18 cellular contexts compared by ENCODE assay signal in genomic region chr3:178568152-178568753, GRCh38. TPM values are rescaled to one million over a fixed set of nuclear protein-coding genes. Genes with fewer than 3 reads are reported as not detected.
"Had no signal": no experiment of that assay in that cellular context is flagged by ENCODE, and none has a peak within 500 bp of the region (broad histone marks: within the 10 kb centered on the region; RNA-seq: fewer than 3 reads in every experiment).

No MANE protein-coding gene starts in this region.

- H3K4me3 Mint-ChIP-seq: activated CD4-positive, alpha-beta memory T cell treated with anti-CD3 and anti-CD28 coated beads, Interleukin-2, amount 10 ng/mL, durations not matched to agents 7 days and 5 days; activated naive CD8-positive, alpha-beta T cell treated with anti-CD3 and anti-CD28 coated beads for 36 hours; naive thymus-derived CD4-positive, alpha-beta T cell; stimulated activated naive B cell treated with anti-CD40 and anti-IgM and Interleukin-4, amounts not matched to agents 10 μg/mL and 1 μg/mL and 100 μg/mL, for 72 hours had no signal

- H3K27ac ChIP-seq: esophagus squamous epithelium, gastrocnemius medialis, spleen, transverse colon, VCaP had no signal

- H3K9me3 ChIP-seq: esophagus squamous epithelium, gastrocnemius medialis, spleen, transverse colon had no signal

- H3K4me1 Mint-ChIP-seq: activated CD4-positive, alpha-beta memory T cell treated with anti-CD3 and anti-CD28 coated beads, Interleukin-2, amount 10 ng/mL, durations not matched to agents 7 days and 5 days; activated naive CD8-positive, alpha-beta T cell treated with anti-CD3 and anti-CD28 coated beads for 36 hours; naive thymus-derived CD4-positive, alpha-beta T cell; stimulated activated naive B cell treated with anti-CD40 and anti-IgM and Interleukin-4, amounts not matched to agents 10 μg/mL and 1 μg/mL and 100 μg/mL, for 72 hours had no signal

- H3K27me3 Mint-ChIP-seq: activated CD4-positive, alpha-beta memory T cell treated with anti-CD3 and anti-CD28 coated beads, Interleukin-2, amount 10 ng/mL, durations not matched to agents 7 days and 5 days; stimulated activated naive B cell treated with anti-CD40 and anti-IgM and Interleukin-4, amounts not matched to agents 10 μg/mL and 1 μg/mL and 100 μg/mL, for 72 hours had no signal

- H3K9me3 Mint-ChIP-seq: activated CD4-positive, alpha-beta memory T cell treated with anti-CD3 and anti-CD28 coated beads, Interleukin-2, amount 10 ng/mL, durations not matched to agents 7 days and 5 days; activated naive CD8-positive, alpha-beta T cell treated with anti-CD3 and anti-CD28 coated beads for 36 hours; stimulated activated naive B cell treated with anti-CD40 and anti-IgM and Interleukin-4, amounts not matched to agents 10 μg/mL and 1 μg/mL and 100 μg/mL, for 72 hours had no signal

- H3K4me3 ChIP-seq: esophagus squamous epithelium, gastrocnemius medialis, lung, spleen, transverse colon had no signal

- H3K27ac Mint-ChIP-seq: activated CD4-positive, alpha-beta memory T cell treated with anti-CD3 and anti-CD28 coated beads, Interleukin-2, amount 10 ng/mL, durations not matched to agents 7 days and 5 days; activated naive CD8-positive, alpha-beta T cell treated with anti-CD3 and anti-CD28 coated beads for 36 hours; naive thymus-derived CD4-positive, alpha-beta T cell; stimulated activated naive B cell treated with anti-CD40 and anti-IgM and Interleukin-4, amounts not matched to agents 10 μg/mL and 1 μg/mL and 100 μg/mL, for 72 hours had no signal

- H3K4me1 ChIP-seq: esophagus squamous epithelium, spleen, transverse colon had no signal

- ATAC-seq: gastrocnemius medialis; naive thymus-derived CD4-positive, alpha-beta T cell; stimulated activated naive B cell treated with anti-CD40 and anti-IgM and Interleukin-4, amounts not matched to agents 10 μg/mL and 1 μg/mL and 100 μg/mL, for 72 hours had no signal

- H3K36me3 Mint-ChIP-seq: activated naive CD8-positive, alpha-beta T cell treated with anti-CD3 and anti-CD28 coated beads for 36 hours; naive thymus-derived CD4-positive, alpha-beta T cell; stimulated activated naive B cell treated with anti-CD40 and anti-IgM and Interleukin-4, amounts not matched to agents 10 μg/mL and 1 μg/mL and 100 μg/mL, for 72 hours had no signal

- H3K36me3 ChIP-seq: esophagus squamous epithelium, gastrocnemius medialis, spleen, transverse colon had no signal

- DNase-seq: activated CD4-positive, alpha-beta memory T cell treated with anti-CD3 and anti-CD28 coated beads, Interleukin-2, amount 10 ng/mL, durations not matched to agents 7 days and 5 days; activated gamma-delta T cell; activated naive CD8-positive, alpha-beta T cell treated with anti-CD3 and anti-CD28 coated beads for 36 hours; activated T-cell treated with anti-CD3 and anti-CD28 coated beads, Interleukin-2, amount 50 U/mL, for 48 hours; anterior cingulate cortex; esophagus squamous epithelium; gastrocnemius medialis; naive thymus-derived CD4-positive, alpha-beta T cell; posterior cingulate gyrus; spleen; stimulated activated CD4-positive, alpha-beta T cell treated with anti-CD3 and anti-CD28 coated beads, Interleukin-1b, Interleukin-23, amount 100 ng/mL, for 48 hours; stimulated activated naive B cell treated with anti-CD40 and anti-IgM and Interleukin-4, amounts not matched to agents 10 μg/mL and 1 μg/mL and 100 μg/mL, for 72 hours; SW 1271; transverse colon had no signal

- H3K27me3 ChIP-seq: esophagus squamous epithelium, gastrocnemius medialis, spleen, transverse colon had no signal

RNA-seq across cellular contexts. Expression of gene KCNMB2, which starts 32.0 kb away (rescaled TPM):
- total RNA-seq: activated CD4-positive, alpha-beta memory T cell treated with anti-CD3 and anti-CD28 coated beads, Interleukin-2, amount 10 ng/mL, durations not matched to agents 7 days and 5 days; activated naive CD8-positive, alpha-beta T cell treated with anti-CD3 and anti-CD28 coated beads for 36 hours; gastrocnemius medialis; mononuclear cell; naive thymus-derived CD4-positive, alpha-beta T cell; subcutaneous adipose tissue had no signal
- polyA plus RNA-seq: naive thymus-derived CD4-positive, alpha-beta T cell had no signal
